In genomic region chr1:26784023-26784871, GRCh38 we compare ENCODE assay signal across 8 cellular contexts. TPM values are rescaled to one million over a fixed set of nuclear protein-coding genes. Genes with fewer than 3 reads are reported as not detected.
DNase-seq lines count a peak whose midpoint lies in the region; ATAC-seq and TF ChIP-seq lines count a peak whose summit lies in the region.

No MANE protein-coding gene starts in this region.

- H3K4me3 ChIP-seq in neural progenitor cell: no peak overlapping the region

- TF ChIP-seq CTCF in neural progenitor cell (IDR thresholded peaks at IDR 0.05): no peak

- H3K79me2 ChIP-seq in neural progenitor cell (ENCODE audit: low read depth): peaks cover 25% of the 10 kb centered on the region

- H3K4me1 ChIP-seq in neural progenitor cell: peaks cover 35% of the 10 kb centered on the region

- no peaks in the 10 kb centered on the region for H3K27me3 ChIP-seq in neural progenitor cell

- no peak overlapping the region for H3K27ac ChIP-seq in neural progenitor cell

- peaks cover 12% of the 10 kb centered on the region for H3K36me3 Mint-ChIP-seq in neural progenitor cell

- peak overlapping the region; percentile 40 for H3K4me3 Mint-ChIP-seq in neural progenitor cell

- ATAC-seq in GM19455 (IDR thresholded peaks at IDR 0.05; ENCODE audit: unreplicated experiment) (no peak), HG02938 (IDR thresholded peaks at IDR 0.05; ENCODE audit: unreplicated experiment) (no peak)

- H3K9me3 Mint-ChIP-seq in neural progenitor cell: no peaks in the 10 kb centered on the region

- peaks cover 4% of the 10 kb centered on the region for H3K27me3 Mint-ChIP-seq in neural progenitor cell (ENCODE audit: insufficient read depth, low read depth)

- DNase-seq in NCI-H748 (lab: John Stamatoyannopoulos, UW; ENCODE audit: unreplicated experiment): peak; percentile 60
- no peak for DNase-seq in NCI-H748 treated with DMSO at 0.1 percent for 48 hours (lab: John Stamatoyannopoulos, UW)
- DNase-seq in RPMI7951 (ENCODE audit: low read depth): peak; percentile 68
- DNase-seq in fibroblast of gingiva (ENCODE audit: low read depth): peak; percentile 73
- peak; percentile 26 for DNase-seq in neural progenitor cell (ENCODE audit: low spot score)
- no peak for DNase-seq in GOT3 (lab: John Stamatoyannopoulos, UW)

- no peaks in the 10 kb centered on the region for H3K9me3 ChIP-seq in neural progenitor cell (ENCODE audit: low read depth)

- peaks cover 67% of the 10 kb centered on the region for H3K4me1 Mint-ChIP-seq in neural progenitor cell

- no peak overlapping the region for H3K9ac ChIP-seq in neural progenitor cell

- H4K20me1 ChIP-seq in neural progenitor cell (ENCODE audit: low read depth): peaks cover 39% of the 10 kb centered on the region

- H3K4me2 ChIP-seq in neural progenitor cell: no peak overlapping the region

- H3K27ac Mint-ChIP-seq in neural progenitor cell: peak overlapping the region; percentile 48

- H3F3A ChIP-seq in neural progenitor cell (ENCODE audit: low read depth): peaks cover 84% of the 10 kb centered on the region

- H2AFZ ChIP-seq in neural progenitor cell (replicated peaks): no peak overlapping the region

- H3K36me3 ChIP-seq in neural progenitor cell: peaks cover 10% of the 10 kb centered on the region

RNA-seq across cellular contexts. Expression of gene PIGV, which starts 3.5 kb away (rescaled TPM):
- 18.5 and 24.4 TPM in 2 replicates for total RNA-seq in RPMI7951 (2014; rRNA removed; shearing (Covaris generic))
- total RNA-seq in neural progenitor cell (ENCODE audit: low replicate concordance): 19.4 and 19.7 TPM in 2 replicates

RNA-seq across cellular contexts. Expression of gene ZDHHC18, which starts 42.2 kb away (rescaled TPM):
- total RNA-seq in RPMI7951 (2014; rRNA removed; shearing (Covaris generic)): 11.1 and 20.8 TPM in 2 replicates
- total RNA-seq in neural progenitor cell (ENCODE audit: low replicate concordance): 30.4 and 52.2 TPM in 2 replicates

Comparison
In these comparisons a context has a peak if more than half of its experiments do, and no peak if none do; other contexts are left out.
1. DNase-seq: peak in NCI-H748 (single experiment), RPMI7951 (single experiment), fibroblast of gingiva (single experiment) and neural progenitor cell (single experiment); none in NCI-H748 treated with DMSO at 0.1 percent for 48 hours (single experiment) and GOT3 (single experiment).